Comparison of ENCODE assay signal across 11 cellular contexts in genomic region chr11:95296165-95296564, GRCh38.
DNase-seq lines count a peak whose midpoint lies in the region; ATAC-seq and TF ChIP-seq lines count a peak whose summit lies in the region.
"Had no signal": no experiment of that assay in that cellular context is flagged by ENCODE, and none has a peak within 500 bp of the region (broad histone marks: within the 10 kb centered on the region; RNA-seq: fewer than 3 reads in every experiment).

No MANE protein-coding gene starts in this region.

- no peak for TF ChIP-seq POLR2A in testis (IDR thresholded peaks at IDR 0.05)

- H3K27ac ChIP-seq in smooth muscle cell (ENCODE audit: low read depth): no peak overlapping the region
- H3K27ac ChIP-seq in testis: no peak overlapping the region
- H3K27ac ChIP-seq: heart right ventricle, SK-N-MC had no signal

- no peak overlapping the region for H2AFZ ChIP-seq in smooth muscle cell (ENCODE audit: low read depth)

- no peak overlapping the region for H3K4me3 ChIP-seq in smooth muscle cell
- H3K4me3 ChIP-seq in testis: no peak overlapping the region
- H3K4me3 ChIP-seq: heart right ventricle, SK-N-MC had no signal

- TF ChIP-seq CTCF in smooth muscle cell (IDR thresholded peaks at IDR 0.05; ENCODE audit: borderline replicate concordance, insufficient read depth, poor library complexity, severe bottlenecking) (no peak), testis (IDR thresholded peaks at IDR 0.05) (no peak)

- peaks cover 17% of the 10 kb centered on the region for H3F3A ChIP-seq in smooth muscle cell (ENCODE audit: low read depth)

- peak; percentile 2 for ATAC-seq in GM19351 (IDR thresholded peaks at IDR 0.05; ENCODE audit: unreplicated experiment)
- ATAC-seq in HG03175 (IDR thresholded peaks at IDR 0.05; ENCODE audit: unreplicated experiment): peak; percentile 6
- ATAC-seq in HG03521 (IDR thresholded peaks at IDR 0.05; ENCODE audit: unreplicated experiment): no peak

- H3K4me1 ChIP-seq in smooth muscle cell (ENCODE audit: low read depth): peaks cover 32% of the 10 kb centered on the region
- H3K4me1 ChIP-seq in testis: peaks cover 3% of the 10 kb centered on the region

- H3K9ac ChIP-seq in smooth muscle cell (ENCODE audit: low read depth): no peak overlapping the region

- H3K4me2 ChIP-seq in smooth muscle cell: peak overlapping the region; percentile 22

- no peaks in the 10 kb centered on the region for H3K36me3 ChIP-seq in smooth muscle cell (ENCODE audit: low read depth)
- H3K36me3 ChIP-seq in testis (ENCODE audit: low read depth, missing control alignments): no peaks in the 10 kb centered on the region
- H3K36me3 ChIP-seq: heart right ventricle had no signal

- no peaks in the 10 kb centered on the region for H4K20me1 ChIP-seq in smooth muscle cell (ENCODE audit: low read depth)

- H3K79me2 ChIP-seq in smooth muscle cell (ENCODE audit: low read depth): no peaks in the 10 kb centered on the region

- H3K9me3 ChIP-seq in smooth muscle cell (replicated peaks; ENCODE audit: low read depth) (no peaks in the 10 kb centered on the region), testis (no peaks in the 10 kb centered on the region)
- H3K9me3 ChIP-seq: heart right ventricle had no signal

- intact Hi-C loops in testis (cut with DNase I; ENCODE audit: low total_unique reads): no loop called here

- no peaks in the 10 kb centered on the region for H3K27me3 ChIP-seq in smooth muscle cell (ENCODE audit: low read depth)
- H3K27me3 ChIP-seq in testis: no peaks in the 10 kb centered on the region
- H3K27me3 ChIP-seq: heart right ventricle had no signal

- DNase-seq in amniotic epithelial cell (ENCODE audit: low read depth): peak; percentile 38
- no peak for DNase-seq in smooth muscle cell (lab: John Stamatoyannopoulos, UW; ENCODE audit: unreplicated experiment)
- no peak for DNase-seq in GF-D8 (lab: John Stamatoyannopoulos, UW)
- no peak for DNase-seq in testis
- DNase-seq in DMS114 treated with DMSO at 0.1 percent for 48 hours (lab: John Stamatoyannopoulos, UW; ENCODE audit: unreplicated experiment): no peak
- DNase-seq: activated CD4-positive, alpha-beta T cell treated with anti-CD3 and anti-CD28 coated beads, Interleukin-2, amount 50 U/mL, for 48 hours; heart right ventricle had no signal
